Comparison of ENCODE assay signal across 2 cellular contexts in genomic region chr3:43185256-43185655, GRCh38.
TF ChIP-seq lines count a peak whose summit lies in the region.

No MANE protein-coding gene starts in this region.

TF ChIP-seq in IMR-90, 13 proteins besides CTCF, POLR2A, EP300 and RAD21:
- no peak for TF ChIP-seq MAZ (IDR thresholded peaks at IDR 0.05; ENCODE audit: borderline replicate concordance, low read depth, low read length)
- TF ChIP-seq CHD1 (IDR thresholded peaks at IDR 0.05; ENCODE audit: low read depth, low read length) = no peak
- no peak for TF ChIP-seq NFE2L2 (IDR thresholded peaks at IDR 0.05; ENCODE audit: low read depth, low read length)
- no peak for TF ChIP-seq MAFK (IDR thresholded peaks at IDR 0.05; ENCODE audit: low read depth, low read length)
- no peak for TF ChIP-seq FOS (IDR thresholded peaks at IDR 0.05; ENCODE audit: low read depth, low read length)
- TF ChIP-seq RFX5 (IDR thresholded peaks at IDR 0.05; ENCODE audit: low read depth, low read length) = no peak
- no peak for TF ChIP-seq CEBPB (IDR thresholded peaks at IDR 0.05; ENCODE audit: low read depth, low read length)
- TF ChIP-seq SMC3 (IDR thresholded peaks at IDR 0.05; ENCODE audit: low read depth, low read length) = no peak
- TF ChIP-seq USF2 (IDR thresholded peaks at IDR 0.05; ENCODE audit: low read depth, low read length) = no peak
- TF ChIP-seq ELK1 (IDR thresholded peaks at IDR 0.05; ENCODE audit: borderline replicate concordance, low read depth, low read length) = no peak
- TF ChIP-seq BHLHE40 (IDR thresholded peaks at IDR 0.05; ENCODE audit: low read depth, low read length) = no peak
- TF ChIP-seq RCOR1 (IDR thresholded peaks at IDR 0.05; ENCODE audit: insufficient replicate concordance, low read length) = no peak
- no peak for TF ChIP-seq MXI1 (IDR thresholded peaks at IDR 0.05; ENCODE audit: borderline replicate concordance, low read depth, low read length)
TF ChIP-seq in IMR-90: peak in this region for 0.

TF ChIP-seq in K562, 482 proteins besides CTCF, POLR2A, EP300 and RAD21:
- TF ChIP-seq NR2C1 (IDR thresholded peaks at IDR 0.05) (no peak), NR2C1 (tag; IDR thresholded peaks at IDR 0.05) (peak; percentile 8; the same call in 1 of the 2 replicates), ZNF395 (CRISPR knock-in tag; IDR thresholded peaks at IDR 0.05) (peak; percentile 18; the same call in 1 of the 2 replicates), NR2C2 (CRISPR knock-in tag; IDR thresholded peaks at IDR 0.05) (no peak), NR2C2 (tag; IDR thresholded peaks at IDR 0.05) (peak; percentile 47; the same call in 1 of the 2 replicates), E2F3 (CRISPR knock-in tag; IDR thresholded peaks at IDR 0.05) (0 out of 2 replicates have a peak, but pooled peaks have one; percentile 27), E4F1 (CRISPR knock-in tag; IDR thresholded peaks at IDR 0.05; ENCODE audit: borderline replicate concordance) (no peak), SRF (CRISPR knock-in tag; IDR thresholded peaks at IDR 0.05) (no peak), ELF4 (CRISPR knock-in tag; IDR thresholded peaks at IDR 0.05) (no peak), AFF1 (IDR thresholded peaks at IDR 0.05; ENCODE audit: low read depth in 1 of 2, partially characterized antibody in 2 of 2) (no peak), ZKSCAN3 (CRISPR knock-in tag; IDR thresholded peaks at IDR 0.05) (no peak), POLR2AphosphoS2 (IDR thresholded peaks at IDR 0.05; ENCODE audit: low read length) (no peak), ZNF175 (CRISPR knock-in tag; IDR thresholded peaks at IDR 0.05; ENCODE audit: low read depth) (peak; percentile 10; the same call in 1 of the 2 replicates), ZNF589 (CRISPR knock-in tag; IDR thresholded peaks at IDR 0.05; ENCODE audit: low read depth) (peak; percentile 72), ETS1 (conservative IDR thresholded peaks at IDR 0.05; ENCODE audit: control insufficient read depth, low read depth, low read length) (no peak), MEF2D (tag; conservative IDR thresholded peaks at IDR 0.05; ENCODE audit: low read depth) (no peak), ESRRA (IDR thresholded peaks at IDR 0.05; ENCODE audit: borderline replicate concordance, low read depth) (no peak), RREB1 (CRISPR knock-in tag; IDR thresholded peaks at IDR 0.05) (peak; percentile 43; the same call in 1 of the 2 replicates), E2F6 (IDR thresholded peaks at IDR 0.05; ENCODE audit: borderline replicate concordance in 1 of 2, extremely low read depth in 1 of 2, insufficient read depth in 1 of 2, insufficient read length in 1 of 2, low read depth in 1 of 2, low read length in 1 of 2, poor library complexity in 1 of 2, severe bottlenecking in 1 of 2) (no peak)
